ENCODE assay signal across 24 cellular contexts in the genomic region with DNA sequence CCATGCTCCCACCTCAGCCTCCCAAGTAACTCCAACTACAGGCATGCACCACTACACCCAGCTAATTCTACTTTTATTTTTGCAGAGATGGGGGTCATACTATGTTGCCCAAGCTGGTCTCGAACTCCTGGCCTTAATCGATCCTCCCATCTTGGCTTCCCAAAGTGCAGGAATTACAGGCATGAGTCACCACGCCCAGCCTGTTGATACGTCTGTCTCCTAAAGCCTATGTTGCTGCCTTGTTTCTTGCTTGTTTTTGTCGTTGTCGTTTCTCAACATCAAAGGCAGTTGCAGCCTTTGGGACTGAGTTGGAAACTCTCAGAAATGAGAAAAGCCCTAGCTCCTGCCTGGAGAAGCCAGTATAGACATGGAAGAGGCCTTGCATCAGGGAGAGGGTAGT. TPM values are rescaled to one million over a fixed set of nuclear protein-coding genes. Genes with fewer than 3 reads are reported as not detected.
DNase-seq lines count a peak whose midpoint lies in the region; ATAC-seq, FAIRE-seq and TF ChIP-seq lines count a peak whose summit lies in the region.
"Had no signal": no experiment of that assay in that cellular context is flagged by ENCODE, and none has a peak within 500 bp of the region (broad histone marks: within the 10 kb centered on the region; RNA-seq: fewer than 3 reads in every experiment).

No MANE protein-coding gene starts in this region.

- H3K4me1 ChIP-seq in breast epithelium (peaks cover 5 to 8% of the 10 kb centered on the region in 2 donors), H1 (replicated peaks in 1 of 4; ENCODE audit: control insufficient read depth in 3 of 4, insufficient read depth in 4 of 4, low read length in 3 of 4) (peaks cover 0 to 9% (median 3%) of the 10 kb centered on the region in 4 experiments; a peak in 5 of 7 replicates), transverse colon (peaks cover 8 to 52% (median 38%) of the 10 kb centered on the region in 4 donors)

- H3K14ac ChIP-seq in H1 (ENCODE audit: insufficient read length): no peak overlapping the region

- no peak overlapping the region for H2BK15ac ChIP-seq in H1 (ENCODE audit: low read length)

- no peak overlapping the region for H3K23ac ChIP-seq in H1 (ENCODE audit: insufficient read length)

- H3K79me1 ChIP-seq in H1 (ENCODE audit: low read depth, low read length): peaks cover 4% of the 10 kb centered on the region; the same call in 1 of the 2 replicates

- CTCF ChIA-PET in MCF 10A (lab: Yijun Ruan, JAX): interaction anchor here (0.6 to 2.3 kb wide), 7 partner anchors 30 to 1191 kb away, joined by 3 to 8 read pairs (median 3); no protein-coding TSS in a partner anchor
- CTCF ChIA-PET in H1 (lab: Charles Lee; ENCODE audit: partially characterized antibody): interaction anchor here (1.2 to 2.5 kb wide), 3 partner anchors 23 to 66 kb away, joined by 3 to 11 read pairs (median 5); no protein-coding TSS in a partner anchor

- no peak for TF ChIP-seq RAD21 in H1 (IDR thresholded peaks at IDR 0.05 in 1 of 2, conservative IDR thresholded peaks at IDR 0.05 in 1 of 2; ENCODE audit: low read depth in 2 of 2, low read length in 2 of 2)

- H3K9ac ChIP-seq in H1 (replicated peaks in 1 of 4; ENCODE audit: extremely low read depth in 1 of 4, low read depth in 3 of 4, low read length in 3 of 4): no peak overlapping the region

- 0 out of 2 replicates have a peak overlapping the region, but pooled peaks have one; percentile 30 for H2BK12ac ChIP-seq in H1 (ENCODE audit: low read depth, low read length)

- ATAC-seq in HG02885 (IDR thresholded peaks at IDR 0.05; ENCODE audit: poor library complexity, unreplicated experiment): no peak
- ATAC-seq: left lung had no signal

- no peak overlapping the region for H2BK120ac ChIP-seq in H1 (replicated peaks; ENCODE audit: low read depth, low read length)

- H2AFZ ChIP-seq in H1 (ENCODE audit: low read length): no peak overlapping the region
- H2AFZ ChIP-seq: hepatocyte had no signal

- no peak overlapping the region for H4K91ac ChIP-seq in H1 (replicated peaks; ENCODE audit: insufficient read length, low read length)

- 81% methylated on average over 6 of the region's 6 CpGs; no CpG with 5 or more reads in 1 of the 2 experiments for WGBS in H1 (ENCODE audit: extremely low coverage in 1 of 2, insufficient coverage in 1 of 2, insufficient read length in 1 of 2, insufficient replicate concordance in 2 of 2, low coverage in 1 of 2, low lambda C conversion rate in 2 of 2, missing lambda C conversion rate in 1 of 2), 2 experiments
- 66 to 75% methylated on average over 6 of the region's 6 CpGs for WGBS in transverse colon (ENCODE audit: low coverage in 1 of 2), 2 donors

- no peak overlapping the region for H3K4me2 ChIP-seq in H1 (ENCODE audit: insufficient read depth in 1 of 2, low read depth in 2 of 2, low read length in 2 of 2)
- H3K4me2 ChIP-seq: hepatocyte had no signal

- no peak for DNase-seq in breast epithelium (ENCODE audit: low spot score in 2 of 2)
- DNase-seq in MCF 10A (ENCODE audit: unreplicated experiment): no peak
- no peak for DNase-seq in H1 (ENCODE audit: low read depth in 1 of 2, low spot score in 2 of 2)
- no peak for DNase-seq in nephron progenitor cell
- no peak for DNase-seq in transverse colon
- DNase-seq in putamen (ENCODE audit: low spot score): no peak
- DNase-seq in activated CD4-positive, alpha-beta T cell treated with anti-CD3 and anti-CD28 coated beads, Interleukin-2, amount 10 ng/mL, durations not matched to agents 24 days and 14 days: no peak
- DNase-seq: activated CD4-positive, alpha-beta T cell treated with anti-CD3 and anti-CD28 coated beads, Interleukin-2, amount 10 ng/mL, durations not matched to agents 7 days and 5 days; activated naive CD4-positive, alpha-beta T cell treated with Interleukin-2 at 50 U/mL for 16 hours; activated T-cell treated with anti-CD3 and anti-CD28 coated beads, Interleukin-2, amount 50 U/mL, for 48 hours; CD4-positive, CD25-positive, alpha-beta regulatory T cell; HCEC 1CT; IMR-90; left lung; NCI-H1105 treated with DMSO at 0.1 percent for 48 hours; NCI-H2029 treated with DMSO at 0.1 percent for 48 hours; NCI-H345; stimulated activated CD4-positive, alpha-beta T cell treated with anti-CD3 and anti-CD28 coated beads, Interleukin-1b, Interleukin-23, amount 100 ng/mL, for 48 hours; WERI-Rb-1 had no signal

- H3K4me3 Mint-ChIP-seq in MCF 10A (ENCODE audit: unreplicated experiment): no peak overlapping the region
- no peak overlapping the region for H3K4me3 Mint-ChIP-seq in nephron progenitor cell
- H3K4me3 Mint-ChIP-seq in activated CD4-positive, alpha-beta T cell treated with anti-CD3 and anti-CD28 coated beads, Interleukin-2, amount 10 ng/mL, durations not matched to agents 24 days and 14 days: no peak overlapping the region
- H3K4me3 Mint-ChIP-seq: activated CD4-positive, alpha-beta T cell treated with anti-CD3 and anti-CD28 coated beads, Interleukin-2, amount 10 ng/mL, durations not matched to agents 7 days and 5 days; CD4-positive, CD25-positive, alpha-beta regulatory T cell; neural crest cell had no signal

- no peak overlapping the region for H2BK5ac ChIP-seq in H1 (ENCODE audit: low read depth, low read length)

- no peak for FAIRE-seq in H1 (lab: Jason Lieb, UNC)

- H2AK5ac ChIP-seq in H1 (ENCODE audit: low read depth, low read length): 0 out of 2 replicates have a peak overlapping the region, but pooled peaks have one; percentile 2

- intact Hi-C loops in breast epithelium (cut with DNase I; ENCODE audit: low total_unique reads): no loop called here
- intact Hi-C loops in MCF 10A (cut with micrococcal nuclease): no loop called here
- intact Hi-C loops in transverse colon (cut with DNase I; ENCODE audit: low total_unique reads): no loop called here
- intact Hi-C loops in activated CD4-positive, alpha-beta T cell treated with anti-CD3 and anti-CD28 coated beads, Interleukin-2, amount 10 ng/mL, durations not matched to agents 24 days and 14 days (cut with micrococcal nuclease): no loop called here

- no peak overlapping the region for H3K18ac ChIP-seq in H1 (ENCODE audit: extremely low read depth, low read length)

- peaks cover 0 to 48% of the 10 kb centered on the region in 2 experiments; a peak in 2 of 4 replicates for H3K79me2 ChIP-seq in H1 (ENCODE audit: control insufficient read depth in 1 of 2, insufficient read depth in 2 of 2, low read length in 2 of 2)

- H3K9me3 ChIP-seq in breast epithelium (no peaks in the 10 kb centered on the region), H1 (ENCODE audit: insufficient read depth in 2 of 2, low read depth in 1 of 2, low read length in 1 of 2) (no peaks in the 10 kb centered on the region), transverse colon (no peaks in the 10 kb centered on the region)
- H3K9me3 ChIP-seq: left lung had no signal

- H4K20me1 ChIP-seq in H1 (replicated peaks in 1 of 2; ENCODE audit: control insufficient read depth in 1 of 2, insufficient read depth in 2 of 2, low read length in 2 of 2): no peaks in the 10 kb centered on the region

- no peak overlapping the region for H3K4me3 ChIP-seq in breast epithelium
- H3K4me3 ChIP-seq in H1 (ENCODE audit: extremely low read depth in 1 of 4, insufficient read depth in 2 of 4, low read depth in 3 of 4, low read length in 4 of 4): no peak overlapping the region
- H3K4me3 ChIP-seq in transverse colon: no peak overlapping the region
- H3K4me3 ChIP-seq: cardiac muscle cell, hepatocyte, left lung had no signal

- H3K9me3 Mint-ChIP-seq in MCF 10A (ENCODE audit: unreplicated experiment) (no peaks in the 10 kb centered on the region), nephron progenitor cell (no peaks in the 10 kb centered on the region)
- H3K9me3 Mint-ChIP-seq in activated CD4-positive, alpha-beta T cell treated with anti-CD3 and anti-CD28 coated beads, Interleukin-2, amount 10 ng/mL, durations not matched to agents 24 days and 14 days: no peaks in the 10 kb centered on the region
- H3K9me3 Mint-ChIP-seq: activated CD4-positive, alpha-beta T cell treated with anti-CD3 and anti-CD28 coated beads, Interleukin-2, amount 10 ng/mL, durations not matched to agents 7 days and 5 days; neural crest cell had no signal

- no peak overlapping the region for H3K4ac ChIP-seq in H1 (replicated peaks; ENCODE audit: insufficient read length, low read depth, low read length)

- H3K27ac ChIP-seq in breast epithelium (peak overlapping the region; percentile 73 to 82), H1 (ENCODE audit: low read depth, low read length) (no peak overlapping the region; the same call in 1 of the 2 replicates), transverse colon (peak overlapping the region; percentile 76 to 94 (median 84))
- H3K27ac ChIP-seq: 22Rv1, cardiac muscle cell, hepatocyte, left lung, WERI-Rb-1 had no signal

- H4K8ac ChIP-seq in H1 (ENCODE audit: extremely low read depth, insufficient read depth, low read length): no peak overlapping the region

- no peak overlapping the region for H2BK20ac ChIP-seq in H1 (ENCODE audit: low read length)

- no peak for TF ChIP-seq CTCF in breast epithelium (IDR thresholded peaks at IDR 0.05)
- no peak for TF ChIP-seq CTCF in MCF 10A (IDR thresholded peaks at IDR 0.05; ENCODE audit: unreplicated experiment)
- no peak for TF ChIP-seq CTCF in H1 (IDR thresholded peaks at IDR 0.05; ENCODE audit: control extremely low read depth in 1 of 3, insufficient read depth in 1 of 3, low read depth in 1 of 3, low read length in 3 of 3)
- no peak for TF ChIP-seq CTCF in nephron progenitor cell (IDR thresholded peaks at IDR 0.05)
- TF ChIP-seq CTCF in transverse colon (IDR thresholded peaks at IDR 0.05): no peak

- H3K27me3 ChIP-seq in breast epithelium: no peaks in the 10 kb centered on the region
- H3K27me3 ChIP-seq in H1 (replicated peaks in 1 of 4; ENCODE audit: control insufficient read depth in 3 of 4, extremely low read depth in 1 of 4, insufficient read depth in 3 of 4, low read length in 3 of 4): no peaks in the 10 kb centered on the region
- no peaks in the 10 kb centered on the region for H3K27me3 ChIP-seq in transverse colon
- H3K27me3 ChIP-seq: cardiac muscle cell, hepatocyte, left lung had no signal

- H3K23me2 ChIP-seq in H1 (ENCODE audit: low read depth, low read length): no peaks in the 10 kb centered on the region

- H3K27me3 Mint-ChIP-seq in MCF 10A (ENCODE audit: insufficient read depth, unreplicated experiment) (no peaks in the 10 kb centered on the region), nephron progenitor cell (ENCODE audit: low read depth, poor library complexity) (peaks cover 3% of the 10 kb centered on the region)
- H3K27me3 Mint-ChIP-seq in activated CD4-positive, alpha-beta T cell treated with anti-CD3 and anti-CD28 coated beads, Interleukin-2, amount 10 ng/mL, durations not matched to agents 24 days and 14 days: peaks cover 5% of the 10 kb centered on the region

- H3K36me3 ChIP-seq in breast epithelium (no peaks in the 10 kb centered on the region), H1 (ENCODE audit: control insufficient read depth in 2 of 4, insufficient read depth in 4 of 4, low read length in 3 of 4) (no peaks in the 10 kb centered on the region), transverse colon (no peaks in the 10 kb centered on the region)
- H3K36me3 ChIP-seq: cardiac muscle cell, left lung, WERI-Rb-1 had no signal

- POLR2A ChIA-PET in MCF 10A (lab: Yijun Ruan, JAX) (no interaction called here), H1 (lab: Charles Lee; ENCODE audit: partially characterized antibody) (interaction anchor here (1.0 kb wide), 1 partner anchor 14 kb away, joined by 3 read pairs; no protein-coding TSS in a partner anchor)

- TF ChIP-seq POLR2A in breast epithelium (IDR thresholded peaks at IDR 0.05) (no peak), H1 (IDR thresholded peaks at IDR 0.05; ENCODE audit: control extremely low read depth in 1 of 2, low read depth in 2 of 2, low read length in 2 of 2) (no peak), transverse colon (IDR thresholded peaks at IDR 0.05) (no peak)

- H3K4me1 Mint-ChIP-seq in MCF 10A (ENCODE audit: insufficient read depth, unreplicated experiment) (peaks cover 7% of the 10 kb centered on the region), nephron progenitor cell (peaks cover 52% of the 10 kb centered on the region)
- peaks cover 2% of the 10 kb centered on the region for H3K4me1 Mint-ChIP-seq in activated CD4-positive, alpha-beta T cell treated with anti-CD3 and anti-CD28 coated beads, Interleukin-2, amount 10 ng/mL, durations not matched to agents 24 days and 14 days
- H3K4me1 Mint-ChIP-seq: activated CD4-positive, alpha-beta T cell treated with anti-CD3 and anti-CD28 coated beads, Interleukin-2, amount 10 ng/mL, durations not matched to agents 7 days and 5 days; CD4-positive, CD25-positive, alpha-beta regulatory T cell had no signal

- no peak overlapping the region for H3K56ac ChIP-seq in H1 (replicated peaks; ENCODE audit: insufficient read length, low read depth, low read length)

- H3K27ac Mint-ChIP-seq in MCF 10A (ENCODE audit: low read depth, unreplicated experiment) (no peak overlapping the region), nephron progenitor cell (peak overlapping the region; percentile 53)
- H3K27ac Mint-ChIP-seq in activated CD4-positive, alpha-beta T cell treated with anti-CD3 and anti-CD28 coated beads, Interleukin-2, amount 10 ng/mL, durations not matched to agents 24 days and 14 days: no peak overlapping the region
- H3K27ac Mint-ChIP-seq: activated CD4-positive, alpha-beta T cell treated with anti-CD3 and anti-CD28 coated beads, Interleukin-2, amount 10 ng/mL, durations not matched to agents 7 days and 5 days had no signal

- H3K36me3 Mint-ChIP-seq in MCF 10A (ENCODE audit: insufficient read depth, unreplicated experiment): no peaks in the 10 kb centered on the region
- H3K36me3 Mint-ChIP-seq in nephron progenitor cell (ENCODE audit: low read depth): no peaks in the 10 kb centered on the region
- H3K36me3 Mint-ChIP-seq in activated CD4-positive, alpha-beta T cell treated with anti-CD3 and anti-CD28 coated beads, Interleukin-2, amount 10 ng/mL, durations not matched to agents 24 days and 14 days (ENCODE audit: low read depth): no peaks in the 10 kb centered on the region
- H3K36me3 Mint-ChIP-seq: CD4-positive, CD25-positive, alpha-beta regulatory T cell had no signal

- no TSS peak for BruUV-seq in MCF 10A (replicated peaks; lab: Mats Ljungman, UMichigan)

- in situ Hi-C loops in transverse colon (cut with MboI; ENCODE audit: low pct_ligation_motif_present in 1 of 4, low pct_unique_long_range_greater_than_20kb in 1 of 4, low sequenced_read_pairs in 3 of 4): no loop called here

- TF ChIP-seq EP300 in H1 (IDR thresholded peaks at IDR 0.05; ENCODE audit: borderline replicate concordance in 1 of 2, low read depth in 2 of 2, low read length in 2 of 2) (no peak), transverse colon (IDR thresholded peaks at IDR 0.05; ENCODE audit: low read depth) (no peak)

- no peak overlapping the region for H4K5ac ChIP-seq in H1 (ENCODE audit: insufficient read length, low read depth, low read length)

RNA-seq across cellular contexts. Expression of a gene that starts 49.9 kb away (rescaled TPM):
- total RNA-seq in breast epithelium: 100 to 1,000 TPM; 156 to 455 (median 200) TPM
- total RNA-seq in MCF 10A (2022): 0.61 and 1.0 TPM in 2 replicates
- total RNA-seq in H1 (2021; fragmentation: NEBNext Ultra II Directional; extraction: Animal tissue kit (Norgen Biotek cat#: 25700)): 35.0 and 36.3 TPM in 2 replicates
- 16.0 and 17.5 TPM in 2 replicates for polyA plus RNA-seq in H1 (2011; rRNA removed)
- 17.4 TPM for polyA plus RNA-seq in H1 (2011; cell fraction: cytosol; rRNA removed)
- polyA plus RNA-seq in H1 (2011; cell fraction: nucleus; rRNA removed): 38.7 TPM
- polyA plus RNA-seq in H1 (2012, experiment 1 of 2): 17.4 to 23.9 TPM (median 20.8 TPM) in 4 replicates
- polyA plus RNA-seq in H1 (2012, experiment 2 of 2): 2.6 TPM
- 14.4 TPM for polyA plus RNA-seq in H1 (2013, experiment 1 of 2)
- polyA plus RNA-seq in H1 (2013, experiment 2 of 2): 13.5 TPM
- polyA minus RNA-seq in H1 (2011; rRNA and poly(A)+ RNA removed): 46.4 and 54.3 TPM in 2 replicates
- 19.2 TPM for polyA minus RNA-seq in H1 (2011; cell fraction: cytosol; rRNA and poly(A)+ RNA removed)
- polyA minus RNA-seq in H1 (2011; cell fraction: nucleus; rRNA and poly(A)+ RNA removed): 61.9 TPM
- 100 to 1,000 TPM in 3 of 4 donors, 10 to 100 TPM in 1; 92.2 to 308 (median 150) TPM for total RNA-seq in transverse colon
- 0.66 and 0.77 TPM in 2 replicates for total RNA-seq in activated CD4-positive, alpha-beta T cell treated with anti-CD3 and anti-CD28 coated beads, Interleukin-2, amount 10 ng/mL, durations not matched to agents 24 days and 14 days

Comparison
In these comparisons a context has a peak if more than half of its experiments do, and no peak if none do; other contexts are left out.
1. RNA of a gene that starts 49.9 kb away (total RNA-seq): 156 to 455 TPM in breast epithelium, 92.2 to 308 TPM in transverse colon and 35.0 to 36.3 TPM in H1; 0.61 to 1.0 TPM in MCF 10A and 0.66 to 0.77 TPM in activated CD4-positive, alpha-beta T cell treated with anti-CD3 and anti-CD28 coated beads, Interleukin-2, amount 10 ng/mL, durations not matched to agents 24 days and 14 days; every median in the first group is over 10 times any median in the second.